Comparison of ENCODE assay signal across 22 cellular contexts in genomic region chr4:42638276-42638675, GRCh38. TPM values are rescaled to one million over a fixed set of nuclear protein-coding genes. Genes with fewer than 3 reads are reported as not detected.
A peak's percentile ranks its signal among the peaks of the same experiment; 100 is the strongest.
DNase-seq lines count a peak whose midpoint lies in the region; ATAC-seq and TF ChIP-seq lines count a peak whose summit lies in the region.
"Had no signal": no experiment of that assay in that cellular context is flagged by ENCODE, and none has a peak within 500 bp of the region (broad histone marks: within the 10 kb centered on the region; RNA-seq: fewer than 3 reads in every experiment).

No MANE protein-coding gene starts in this region.

- peak overlapping the region; percentile 86 for H3K27ac Mint-ChIP-seq in central memory CD8-positive, alpha-beta T cell (ENCODE audit: low read depth)
- peak overlapping the region; percentile 87 to 92 for H3K27ac Mint-ChIP-seq in natural killer cell treated with Interleukin-12 subunit alpha and Interleukin-12 subunit beta and Interleukin-15 and Interleukin-18, amount 100 ng/mL, for 72 hours
- H3K27ac Mint-ChIP-seq: CD4-positive, alpha-beta memory T cell; GM23338 had no signal

- no peak for DNase-seq in GM12865 (ENCODE audit: low read depth)
- no peak for DNase-seq in MM.1S
- DNase-seq in central memory CD8-positive, alpha-beta T cell (ENCODE audit: low spot score in 2 of 2): no peak
- DNase-seq in natural killer cell treated with Interleukin-12 subunit alpha and Interleukin-12 subunit beta and Interleukin-15 and Interleukin-18, amount 100 ng/mL, for 72 hours (ENCODE audit: low spot score): no peak
- DNase-seq in DMS153 (lab: John Stamatoyannopoulos, UW): no peak
- DNase-seq in stimulated activated CD4-positive, alpha-beta T cell treated with anti-CD3 and anti-CD28 coated beads, Interleukin-2, amount 100 ng/mL, for 24 hours: no peak
- no peak for DNase-seq in vagina (ENCODE audit: extremely low spot score in 2 of 2)
- DNase-seq: activated naive CD4-positive, alpha-beta T cell; activated T-cell treated with anti-CD3 and anti-CD28 coated beads for 4 hours; CD4-positive, alpha-beta memory T cell; dermis blood vessel endothelial cell; heart left ventricle; midbrain; NCI-H1417 treated with DMSO at 0.1 percent for 48 hours; NCI-H526 treated with DMSO at 0.1 percent for 48 hours; SHP77 treated with DMSO at 0.1 percent for 48 hours had no signal

- H3K27me3 Mint-ChIP-seq in central memory CD8-positive, alpha-beta T cell: no peaks in the 10 kb centered on the region
- no peaks in the 10 kb centered on the region for H3K27me3 Mint-ChIP-seq in natural killer cell treated with Interleukin-12 subunit alpha and Interleukin-12 subunit beta and Interleukin-15 and Interleukin-18, amount 100 ng/mL, for 72 hours
- H3K27me3 Mint-ChIP-seq: activated CD8-positive, alpha-beta T cell treated with anti-CD3 and anti-CD28 coated beads for 36 hours; CD4-positive, alpha-beta memory T cell had no signal

- H4K20me1 ChIP-seq in MM.1S (ENCODE audit: insufficient read depth, low read length): no peaks in the 10 kb centered on the region

- no peak for ATAC-seq in central memory CD8-positive, alpha-beta T cell (replicated peaks; ENCODE audit: extremely low read depth, poor library complexity, severe bottlenecking)
- no peak for ATAC-seq in natural killer cell treated with Interleukin-12 subunit alpha and Interleukin-12 subunit beta and Interleukin-15 and Interleukin-18, amount 100 ng/mL, for 72 hours
- ATAC-seq: GM23338, heart left ventricle, left lobe of liver had no signal

- peak overlapping the region; percentile 47; the same call in 1 of the 2 replicates for H3K9ac ChIP-seq in MM.1S (ENCODE audit: low read length)

- H3K4me3 ChIP-seq in GM12865 (ENCODE audit: low read depth, low read length) (peak overlapping the region; percentile 30), MM.1S (ENCODE audit: low read length) (peak overlapping the region; percentile 39; the same call in 1 of the 2 replicates), vagina (no peak overlapping the region)
- H3K4me3 ChIP-seq: cardiac muscle cell, GM23338, heart left ventricle, prostate gland, thoracic aorta had no signal

- intact Hi-C loops in vagina (cut with DNase I): no loop called here

- H3K4me1 ChIP-seq in MM.1S (ENCODE audit: low read length): peaks cover 64% of the 10 kb centered on the region
- no peaks in the 10 kb centered on the region for H3K4me1 ChIP-seq in vagina
- H3K4me1 ChIP-seq: prostate gland had no signal

- H3K27ac ChIP-seq in MM.1S (ENCODE audit: low read length) (peak overlapping the region; percentile 86), vagina (no peak overlapping the region)
- H3K27ac ChIP-seq: cardiac muscle cell, heart left ventricle, prostate gland, thoracic aorta had no signal

- H3K4me2 ChIP-seq in MM.1S (ENCODE audit: low read depth, low read length): peak overlapping the region; percentile 78
- H3K4me2 ChIP-seq: GM23338 had no signal

- peaks cover 7% of the 10 kb centered on the region for H3K36me3 Mint-ChIP-seq in central memory CD8-positive, alpha-beta T cell (ENCODE audit: insufficient read depth)
- no peaks in the 10 kb centered on the region for H3K36me3 Mint-ChIP-seq in natural killer cell treated with Interleukin-12 subunit alpha and Interleukin-12 subunit beta and Interleukin-15 and Interleukin-18, amount 100 ng/mL, for 72 hours
- H3K36me3 Mint-ChIP-seq: CD4-positive, alpha-beta memory T cell had no signal

- H3K9me2 ChIP-seq in MM.1S (replicated peaks; ENCODE audit: insufficient read depth, low read length): no peaks in the 10 kb centered on the region

- peaks cover 88% of the 10 kb centered on the region for H3K79me2 ChIP-seq in MM.1S (ENCODE audit: low read length)

- TF ChIP-seq CTCF in GM12865 (IDR thresholded peaks at IDR 0.05; ENCODE audit: insufficient read depth, low read depth, low read length, missing control alignments) (no peak), MM.1S (IDR thresholded peaks at IDR 0.05; ENCODE audit: low read length) (no peak), vagina (IDR thresholded peaks at IDR 0.05) (no peak)

- no peak for TF ChIP-seq POLR2A in vagina (IDR thresholded peaks at IDR 0.05)

- H3F3A ChIP-seq in MM.1S (ENCODE audit: insufficient read depth, low read length): peaks cover 25% of the 10 kb centered on the region

- H3K4me1 Mint-ChIP-seq in central memory CD8-positive, alpha-beta T cell: peaks cover 80% of the 10 kb centered on the region
- H3K4me1 Mint-ChIP-seq in natural killer cell treated with Interleukin-12 subunit alpha and Interleukin-12 subunit beta and Interleukin-15 and Interleukin-18, amount 100 ng/mL, for 72 hours (ENCODE audit: low read depth in 2 of 2): peaks cover 58 to 75% of the 10 kb centered on the region in 2 donors

- no peak overlapping the region for H2AFZ ChIP-seq in MM.1S (ENCODE audit: low read length)
- H2AFZ ChIP-seq: GM23338 had no signal

- H3K27me3 ChIP-seq in MM.1S (replicated peaks; ENCODE audit: insufficient read depth, low read length) (no peaks in the 10 kb centered on the region), vagina (no peaks in the 10 kb centered on the region)
- H3K27me3 ChIP-seq: cardiac muscle cell, heart left ventricle had no signal

- no peaks in the 10 kb centered on the region for H3K9me3 ChIP-seq in MM.1S (replicated peaks; ENCODE audit: insufficient read depth, low read length)
- H3K9me3 ChIP-seq in vagina: no peaks in the 10 kb centered on the region
- H3K9me3 ChIP-seq: heart left ventricle, prostate gland, thoracic aorta had no signal

- peak overlapping the region; percentile 62 for H3K4me3 Mint-ChIP-seq in central memory CD8-positive, alpha-beta T cell
- H3K4me3 Mint-ChIP-seq in natural killer cell treated with Interleukin-12 subunit alpha and Interleukin-12 subunit beta and Interleukin-15 and Interleukin-18, amount 100 ng/mL, for 72 hours: peak overlapping the region; percentile 80
- H3K4me3 Mint-ChIP-seq: GM23338 had no signal

- no peaks in the 10 kb centered on the region for H3K9me3 Mint-ChIP-seq in central memory CD8-positive, alpha-beta T cell
- no peaks in the 10 kb centered on the region for H3K9me3 Mint-ChIP-seq in natural killer cell treated with Interleukin-12 subunit alpha and Interleukin-12 subunit beta and Interleukin-15 and Interleukin-18, amount 100 ng/mL, for 72 hours
- H3K9me3 Mint-ChIP-seq: activated CD8-positive, alpha-beta T cell treated with anti-CD3 and anti-CD28 coated beads for 36 hours; GM23338 had no signal

- H3K36me3 ChIP-seq in MM.1S (replicated peaks; ENCODE audit: insufficient read depth, low read length) (no peaks in the 10 kb centered on the region), vagina (no peaks in the 10 kb centered on the region)
- H3K36me3 ChIP-seq: cardiac muscle cell, heart left ventricle, prostate gland, thoracic aorta had no signal

RNA-seq across cellular contexts. Expression of gene ATP8A1, which starts 18.6 kb away (rescaled TPM):
- 10 to 100 TPM; 20.5 to 52.9 TPM for total RNA-seq in natural killer cell treated with Interleukin-12 subunit alpha and Interleukin-12 subunit beta and Interleukin-15 and Interleukin-18, amount 100 ng/mL, for 72 hours
- 10.8 TPM for total RNA-seq in vagina

Comparison
In these comparisons a context has a peak if more than half of its experiments do, and no peak if none do; other contexts are left out.
1. H3K4me3 ChIP-seq: peak in GM12865 (single experiment) and MM.1S (single experiment); none in vagina (0 of 2).